Comparison of ENCODE assay signal across 19 cellular contexts in the genomic region with DNA sequence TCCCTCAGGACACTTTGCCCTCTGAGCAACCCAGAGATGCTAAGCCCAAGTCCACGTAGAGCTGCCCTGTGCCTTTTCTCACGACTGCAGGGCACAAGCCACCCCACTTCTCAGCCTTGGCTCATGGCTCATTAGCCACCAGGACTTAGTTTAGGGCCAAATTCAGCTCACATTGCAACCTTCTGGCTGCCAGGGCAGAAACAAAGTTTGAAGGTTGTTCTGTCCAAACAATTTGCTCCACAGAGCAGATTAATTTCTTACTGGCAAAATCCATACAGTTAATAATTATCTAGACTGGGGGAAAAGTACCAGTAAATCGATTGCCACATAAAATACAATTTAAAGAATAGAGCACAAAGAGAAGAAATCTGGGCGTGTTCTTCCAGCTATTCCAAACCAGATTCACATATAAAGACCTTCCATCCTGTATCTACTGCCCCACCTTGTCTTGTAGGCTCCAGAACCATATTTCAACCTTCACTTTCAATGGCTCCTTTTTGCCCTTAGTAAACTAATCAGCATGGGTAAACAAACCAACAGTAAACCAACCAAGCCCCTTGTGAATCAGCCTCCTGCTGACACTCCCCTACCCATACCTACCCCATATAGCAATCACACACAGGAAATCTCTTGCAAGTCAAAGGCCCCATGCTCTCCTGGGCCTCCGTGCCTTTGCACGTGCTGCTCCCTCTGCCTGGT.
A peak's percentile ranks its signal among the peaks of the same experiment; 100 is the strongest.
DNase-seq lines count a peak whose midpoint lies in the region; ATAC-seq and TF ChIP-seq lines count a peak whose summit lies in the region.
"Had no signal": no experiment of that assay in that cellular context is flagged by ENCODE, and none has a peak within 500 bp of the region (broad histone marks: within the 10 kb centered on the region; RNA-seq: fewer than 3 reads in every experiment).

No MANE protein-coding gene starts in this region.

- peak; percentile 69 for DNase-seq in HT-29 (ENCODE audit: low spot score)
- DNase-seq in body of pancreas = peak; percentile 81 to 92 (median 88)
- peak; percentile 75 to 93 (median 89) for DNase-seq in right lobe of liver
- DNase-seq in stimulated activated naive B cell treated with anti-CD40 and anti-IgM and Interleukin-4, amounts not matched to agents 10 μg/mL and 1 μg/mL and 100 μg/mL, for 72 hours = no peak
- no peak for DNase-seq in superior temporal gyrus (ENCODE audit: extremely low spot score)
- DNase-seq in putamen (ENCODE audit: low spot score) = no peak
- no peak for DNase-seq in DMS153 treated with DMSO at 0.1 percent for 48 hours (lab: John Stamatoyannopoulos, UW; ENCODE audit: unreplicated experiment)
- DNase-seq: activated CD4-positive, alpha-beta T cell treated with anti-CD3 and anti-CD28 coated beads, Interleukin-2, amount 50 U/mL, for 48 hours; activated naive CD4-positive, alpha-beta T cell; cerebellar nuclear complex; DMS79; endodermal cell; heart right ventricle; NCI-H1694; NK-92 treated with Interleukin-12 subunit alpha and Interleukin-12 subunit beta, amount 100 ng/mL, for 24 hours; stimulated activated CD4-positive, alpha-beta T cell treated with anti-CD3 and anti-CD28 coated beads, Interleukin-1b, Interleukin-23, amount 100 ng/mL, for 48 hours had no signal

- H3K4me3 ChIP-seq in body of pancreas (no peak overlapping the region), right lobe of liver (no peak overlapping the region)
- H3K4me3 ChIP-seq: BLaER1 treated with 17β-estradiol and CSF1 and Interleukin-3, amounts not matched to agents 10 nM and 100 nM; heart right ventricle had no signal

- no peaks in the 10 kb centered on the region for H3K27me3 ChIP-seq in body of pancreas
- H3K27me3 ChIP-seq in right lobe of liver = no peaks in the 10 kb centered on the region
- H3K27me3 ChIP-seq: BLaER1 treated with 17β-estradiol and CSF1 and Interleukin-3, amounts not matched to agents 10 nM and 100 nM; heart right ventricle had no signal

- intact Hi-C loops in body of pancreas (cut with DNase I) = no loop called here
- intact Hi-C loops in right lobe of liver (cut with DNase I) = loop anchor here in 1 of 2 donors (2.0 kb wide), 1 partner anchor 28 kb away; no protein-coding TSS in a partner anchor

- H3K36me3 Mint-ChIP-seq in stimulated activated naive B cell treated with anti-CD40 and anti-IgM and Interleukin-4, amounts not matched to agents 10 μg/mL and 1 μg/mL and 100 μg/mL, for 72 hours = no peaks in the 10 kb centered on the region

- TF ChIP-seq CTCF in body of pancreas (IDR thresholded peaks at IDR 0.05) (peak in 2 of 7 experiments; percentile 3 to 21), right lobe of liver (IDR thresholded peaks at IDR 0.05) (no peak)

- peaks cover 18 to 19% of the 10 kb centered on the region in 2 donors for H3K4me1 Mint-ChIP-seq in stimulated activated naive B cell treated with anti-CD40 and anti-IgM and Interleukin-4, amounts not matched to agents 10 μg/mL and 1 μg/mL and 100 μg/mL, for 72 hours

- no peaks in the 10 kb centered on the region for H3K9me3 ChIP-seq in body of pancreas
- no peaks in the 10 kb centered on the region for H3K9me3 ChIP-seq in right lobe of liver

- H3K27me3 Mint-ChIP-seq in stimulated activated naive B cell treated with anti-CD40 and anti-IgM and Interleukin-4, amounts not matched to agents 10 μg/mL and 1 μg/mL and 100 μg/mL, for 72 hours = no peaks in the 10 kb centered on the region

- H3K36me3 ChIP-seq in body of pancreas (replicated peaks in 1 of 2; ENCODE audit: insufficient read depth in 1 of 2, low read depth in 2 of 2) (no peaks in the 10 kb centered on the region), right lobe of liver (no peaks in the 10 kb centered on the region)
- H3K36me3 ChIP-seq: BLaER1 treated with 17β-estradiol and CSF1 and Interleukin-3, amounts not matched to agents 10 nM and 100 nM; heart right ventricle had no signal

- TF ChIP-seq POLR2A in body of pancreas (IDR thresholded peaks at IDR 0.05) (peak in 1 of 3 donors; percentile 37), right lobe of liver (IDR thresholded peaks at IDR 0.05) (peak; percentile 41)

- H3K27ac Mint-ChIP-seq in stimulated activated naive B cell treated with anti-CD40 and anti-IgM and Interleukin-4, amounts not matched to agents 10 μg/mL and 1 μg/mL and 100 μg/mL, for 72 hours = peak overlapping the region; percentile 68
- H3K27ac Mint-ChIP-seq: endodermal cell had no signal

- peaks cover 0 to 3% of the 10 kb centered on the region in 2 donors for H3K9me3 Mint-ChIP-seq in stimulated activated naive B cell treated with anti-CD40 and anti-IgM and Interleukin-4, amounts not matched to agents 10 μg/mL and 1 μg/mL and 100 μg/mL, for 72 hours

- 17 to 19% methylated on average over 6 of the region's 6 CpGs for WGBS in body of pancreas, 2 donors
- WGBS in right lobe of liver (ENCODE audit: insufficient coverage, low coverage, low lambda C conversion rate, missing lambda C conversion rate) = 32% methylated on average over 6 of the region's 6 CpGs

- ATAC-seq in body of pancreas = peak; percentile 96
- ATAC-seq in right lobe of liver = peak; percentile 74 to 89 (median 82)
- no peak for ATAC-seq in stimulated activated naive B cell treated with anti-CD40 and anti-IgM and Interleukin-4, amounts not matched to agents 10 μg/mL and 1 μg/mL and 100 μg/mL, for 72 hours (replicated peaks)
- no peak for ATAC-seq in HG03039 (IDR thresholded peaks at IDR 0.05; ENCODE audit: unreplicated experiment)

- H3K4me1 ChIP-seq in body of pancreas = peaks cover 89% of the 10 kb centered on the region
- H3K4me1 ChIP-seq in right lobe of liver = peaks cover 0 to 58% (median 27%) of the 10 kb centered on the region in 4 donors
- H3K4me1 ChIP-seq: heart right ventricle had no signal

- H3K27ac ChIP-seq in body of pancreas (peak overlapping the region; percentile 87 to 94 (median 89)), right lobe of liver (peak overlapping the region; percentile 76 to 91 (median 91))
- H3K27ac ChIP-seq: BLaER1 treated with 17β-estradiol and CSF1 and Interleukin-3, amounts not matched to agents 10 nM and 100 nM; heart right ventricle; RWPE1 had no signal

- no peak overlapping the region for H3K4me3 Mint-ChIP-seq in stimulated activated naive B cell treated with anti-CD40 and anti-IgM and Interleukin-4, amounts not matched to agents 10 μg/mL and 1 μg/mL and 100 μg/mL, for 72 hours
- H3K4me3 Mint-ChIP-seq: endodermal cell had no signal

Comparison
In these comparisons a context has a peak if more than half of its experiments do, and no peak if none do; other contexts are left out.
1. DNase-seq: peak in HT-29 (single experiment), body of pancreas (4 of 4) and right lobe of liver (3 of 3); none in stimulated activated naive B cell treated with anti-CD40 and anti-IgM and Interleukin-4, amounts not matched to agents 10 μg/mL and 1 μg/mL and 100 μg/mL, for 72 hours (single experiment), superior temporal gyrus (single experiment), putamen (single experiment) and DMS153 treated with DMSO at 0.1 percent for 48 hours (single experiment).
2. ATAC-seq: peak in body of pancreas (single experiment) and right lobe of liver (4 of 4); none in stimulated activated naive B cell treated with anti-CD40 and anti-IgM and Interleukin-4, amounts not matched to agents 10 μg/mL and 1 μg/mL and 100 μg/mL, for 72 hours (0 of 2) and HG03039 (single experiment).